Comparison of ENCODE assay signal across 8 cellular contexts in the genomic region with DNA sequence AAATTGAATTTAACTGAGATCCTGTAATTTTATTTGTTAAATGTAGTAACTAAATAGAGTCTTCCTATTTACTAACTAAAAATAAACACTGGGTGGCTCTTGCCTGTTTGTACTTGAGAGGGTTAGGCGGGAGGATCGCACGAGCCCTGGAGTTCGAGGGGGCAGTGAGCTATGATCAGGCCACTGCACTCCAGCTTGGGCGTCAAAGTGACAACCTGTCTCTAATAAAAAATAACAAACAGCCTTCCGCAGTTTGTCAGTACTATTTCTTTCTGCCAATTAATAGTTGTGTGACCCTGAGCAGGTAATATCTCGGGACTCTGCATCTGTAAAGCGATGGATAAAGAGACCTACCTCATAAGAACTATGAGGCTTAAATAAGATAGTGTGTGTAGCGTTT. TPM values are rescaled to one million over a fixed set of nuclear protein-coding genes. Genes with fewer than 3 reads are reported as not detected.
A peak's percentile ranks its signal among the peaks of the same experiment; 100 is the strongest.
DNase-seq lines count a peak whose midpoint lies in the region; ATAC-seq and TF ChIP-seq lines count a peak whose summit lies in the region.

No MANE protein-coding gene starts in this region.

- TF ChIP-seq CTCF in astrocyte of the cerebellum (IDR thresholded peaks at IDR 0.05; ENCODE audit: low read depth, low read length, missing control alignments) = no peak
- TF ChIP-seq CTCF in right lobe of liver (IDR thresholded peaks at IDR 0.05) = no peak
- no peak for TF ChIP-seq CTCF in tibial nerve (IDR thresholded peaks at IDR 0.05)

- TF ChIP-seq EP300 in tibial nerve (IDR thresholded peaks at IDR 0.05) = no peak

- intact Hi-C loops in right lobe of liver (cut with DNase I) = loop anchor here in 1 of 2 donors (5.0 kb wide), 1 partner anchor 42 kb away; a partner anchor contains a TSS

- ATAC-seq in right lobe of liver (peak; percentile 22 to 43 (median 32)), GM21423 (IDR thresholded peaks at IDR 0.05; ENCODE audit: unreplicated experiment) (no peak)

- H3K27ac ChIP-seq in right lobe of liver (peak overlapping the region; percentile 75 to 96 (median 91)), tibial nerve (peak overlapping the region; percentile 66 to 94 (median 83))

- WGBS in right lobe of liver (ENCODE audit: insufficient coverage, low coverage, low lambda C conversion rate, missing lambda C conversion rate) = 18% methylated on average over 9 of the region's 9 CpGs
- WGBS in tibial nerve, 2 donors = 31 to 33% methylated on average over 9 of the region's 9 CpGs

- no peaks in the 10 kb centered on the region for H3K27me3 ChIP-seq in right lobe of liver
- no peaks in the 10 kb centered on the region for H3K27me3 ChIP-seq in tibial nerve

- H3K36me3 ChIP-seq in right lobe of liver = peaks cover 0 to 8% (median 4%) of the 10 kb centered on the region in 4 donors
- peaks cover 0 to 20% (median 0%) of the 10 kb centered on the region in 3 donors for H3K36me3 ChIP-seq in tibial nerve

- TF ChIP-seq POLR2A in right lobe of liver (IDR thresholded peaks at IDR 0.05) (no peak), tibial nerve (IDR thresholded peaks at IDR 0.05) (no peak)

- peaks cover 0 to 22% (median 10%) of the 10 kb centered on the region in 4 donors for H3K4me1 ChIP-seq in right lobe of liver
- H3K4me1 ChIP-seq in tibial nerve = peaks cover 0 to 41% (median 17%) of the 10 kb centered on the region in 4 donors

- in situ Hi-C loops in astrocyte of the cerebellum (cut with HindIII; ENCODE audit: low sequenced_read_pairs) = no loop called here

- peak overlapping the region; percentile 67 for H3K4me3 ChIP-seq in astrocyte of the cerebellum (ENCODE audit: low read depth, low read length)
- peak overlapping the region; percentile 77 to 90 (median 87) for H3K4me3 ChIP-seq in right lobe of liver
- H3K4me3 ChIP-seq in tibial nerve = peak overlapping the region; percentile 75 to 99 (median 88)

- no peaks in the 10 kb centered on the region for H3K9me3 ChIP-seq in right lobe of liver
- H3K9me3 ChIP-seq in tibial nerve = no peaks in the 10 kb centered on the region

- DNase-seq in stimulated activated CD4-positive, alpha-beta T cell treated with anti-CD3 and anti-CD28 coated beads, Interleukin-15, amount 100 ng/mL, for 24 hours = peak; percentile 11
- no peak for DNase-seq in stimulated activated CD4-positive, alpha-beta T cell treated with anti-CD3 and anti-CD28 coated beads, Interleukin-1b, Interleukin-23, amount 100 ng/mL, for 48 hours
- no peak for DNase-seq in astrocyte of the cerebellum (ENCODE audit: low read depth)
- DNase-seq in right lobe of liver = no peak
- DNase-seq in tibial nerve (ENCODE audit: low spot score in 2 of 2) = no peak
- DNase-seq in NCI-H1105 treated with DMSO at 0.1 percent for 48 hours (lab: John Stamatoyannopoulos, UW) = no peak
- DNase-seq in amygdala (lab: John Stamatoyannopoulos, UW) = no peak

RNA-seq across cellular contexts. Expression of a gene that starts 0.8 kb away (rescaled TPM):
- total RNA-seq in right lobe of liver = 10 to 100 TPM; 12.1 to 20.7 (median 14.9) TPM
- total RNA-seq in tibial nerve = 10 to 100 TPM; 10.5 to 20.1 (median 16.9) TPM

RNA-seq across cellular contexts. Expression of a gene that starts 11.2 kb away (rescaled TPM):
- total RNA-seq in right lobe of liver = under 1 TPM in 5 of 6 experiments, not detected in 1; under 0.01 to 0.29 (median 0.18) TPM
- total RNA-seq in tibial nerve = 1 to 10 TPM in 1 of 4 donors, under 1 TPM in 3; under 0.01 to 1.1 (median 0.15) TPM

RNA-seq across cellular contexts. Expression of a gene that starts 41.8 kb away (rescaled TPM):
- total RNA-seq in right lobe of liver (100 to 1,000 TPM in 2 of 6 experiments, 10 to 100 TPM in 4; 63.0 to 125 (median 92.7) TPM), tibial nerve (10 to 100 TPM; 53.7 to 96.9 (median 83.9) TPM)
